ENCODE assay signal across 20 cellular contexts in the genomic region with DNA sequence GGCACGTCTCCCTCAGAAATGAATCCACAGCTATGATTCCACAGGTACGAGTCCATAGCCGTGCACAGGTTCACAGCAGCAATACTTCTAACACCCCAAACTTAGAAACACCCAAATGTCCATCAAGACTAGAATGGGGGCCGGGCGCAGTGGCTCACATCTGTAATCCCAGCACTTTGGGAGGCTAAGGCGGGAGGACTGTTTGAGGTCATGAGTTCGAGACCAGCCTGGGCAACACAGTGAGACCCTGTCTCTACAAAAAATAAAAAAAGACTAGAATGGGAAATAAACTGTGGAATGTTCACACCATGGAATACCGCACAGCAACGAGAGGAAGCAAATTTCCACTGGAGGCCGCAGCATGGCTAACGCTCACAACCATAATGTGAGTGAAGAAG.
"Had no signal": no experiment of that assay in that cellular context is flagged by ENCODE, and none has a peak within 500 bp of the region (broad histone marks: within the 10 kb centered on the region; RNA-seq: fewer than 3 reads in every experiment).

No MANE protein-coding gene starts in this region.

- H3K27ac ChIP-seq: suprapubic skin, WERI-Rb-1 had no signal

- H3K36me3 ChIP-seq: suprapubic skin had no signal

- DNase-seq: activated CD4-positive, alpha-beta T cell treated with anti-CD3 and anti-CD28 coated beads, Interleukin-2, amount 50 U/mL, for 4 hours; activated naive CD4-positive, alpha-beta T cell; activated naive CD8-positive, alpha-beta T cell treated with anti-CD3 and anti-CD28 coated beads for 36 hours; activated T-cell treated with anti-CD3 and anti-CD28 coated beads for 4 hours; amniotic stem cell; dermis blood vessel endothelial cell; effector memory CD8-positive, alpha-beta T cell; foreskin fibroblast; mesendoderm; nucleus accumbens; retina; stimulated activated CD4-positive, alpha-beta T cell treated with anti-CD3 and anti-CD28 coated beads, Interleukin-12 subunit alpha, Interleukin-12 subunit beta, amount 100 ng/mL, for 4 hours; stimulated activated CD4-positive, alpha-beta T cell treated with anti-CD3 and anti-CD28 coated beads, Interleukin-1b, Interleukin-23, amount 100 ng/mL, for 48 hours; stimulated activated naive CD8-positive, alpha-beta T cell treated with anti-CD3 and anti-CD28 coated beads, Interleukin-15, Interleukin-2, amounts not matched to agents 100 U/mL and 50 U/mL, for 24 hours; SW 1271; T-helper 2 cell; trophoblast cell; WERI-Rb-1 had no signal

- H3K9me3 ChIP-seq: suprapubic skin had no signal

- ATAC-seq: effector memory CD8-positive, alpha-beta T cell; natural killer cell treated with Interleukin-12 subunit alpha and Interleukin-12 subunit beta and Interleukin-15 and Interleukin-18, amount 100 ng/mL, for 72 hours; stimulated activated naive CD8-positive, alpha-beta T cell treated with anti-CD3 and anti-CD28 coated beads, Interleukin-15, Interleukin-2, amounts not matched to agents 100 U/mL and 50 U/mL, for 24 hours had no signal

- H3K27me3 ChIP-seq: suprapubic skin had no signal

- H3K4me3 ChIP-seq: suprapubic skin had no signal
